In the genomic region with DNA sequence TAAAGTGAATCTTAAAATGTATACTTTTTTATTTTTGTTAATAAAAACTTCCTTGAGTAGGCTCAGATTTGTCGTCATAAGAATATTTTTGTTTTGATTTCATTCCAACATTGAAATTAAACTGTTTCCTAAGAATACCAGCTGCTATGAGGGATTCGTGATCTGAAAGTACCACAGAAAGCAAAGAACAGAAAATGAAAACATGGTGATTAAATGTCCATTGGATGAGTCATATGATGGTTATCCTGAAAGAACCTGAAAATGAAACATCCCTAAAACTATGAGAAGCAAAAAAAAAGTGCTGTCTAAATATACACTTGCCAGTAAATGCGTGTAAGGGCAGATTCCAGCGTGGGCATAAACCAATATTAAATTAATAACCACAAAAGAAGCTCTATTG, we compare ENCODE assay signal across 15 cellular contexts.
DNase-seq lines count a peak whose midpoint lies in the region; ATAC-seq, FAIRE-seq and TF ChIP-seq lines count a peak whose summit lies in the region.
"Had no signal": no experiment of that assay in that cellular context is flagged by ENCODE, and none has a peak within 500 bp of the region (broad histone marks: within the 10 kb centered on the region; RNA-seq: fewer than 3 reads in every experiment).

No MANE protein-coding gene starts in this region.

- peak; percentile 93 for FAIRE-seq in RCC 7860 (lab: Jason Lieb, UNC)
- FAIRE-seq: D721Med, GM12891 had no signal

- no peak for TF ChIP-seq POLR2A in tibial nerve (IDR thresholded peaks at IDR 0.05)

- TF ChIP-seq CTCF in tibial nerve (IDR thresholded peaks at IDR 0.05) = no peak

- intact Hi-C loops in right cardiac atrium (cut with DNase I) = no loop called here

- no peak for TF ChIP-seq EP300 in tibial nerve (IDR thresholded peaks at IDR 0.05)

- 52% methylated on average over 4 of the region's 4 CpGs for WGBS in right cardiac atrium
- 41 to 50% methylated on average over 4 of the region's 4 CpGs for WGBS in tibial nerve, 2 donors

- H3K9me3 ChIP-seq in right cardiac atrium (ENCODE audit: control insufficient read depth, low read length) = no peaks in the 10 kb centered on the region
- H3K9me3 ChIP-seq in tibial nerve = no peaks in the 10 kb centered on the region
- H3K9me3 ChIP-seq: adrenal gland, esophagus squamous epithelium had no signal

- H3K27me3 ChIP-seq in right cardiac atrium (ENCODE audit: control insufficient read depth, insufficient read depth) (no peaks in the 10 kb centered on the region), tibial nerve (no peaks in the 10 kb centered on the region)
- H3K27me3 ChIP-seq: adrenal gland, esophagus squamous epithelium had no signal

- ATAC-seq in right cardiac atrium = no peak
- ATAC-seq in GM18907 (IDR thresholded peaks at IDR 0.05; ENCODE audit: unreplicated experiment) = no peak
- no peak for ATAC-seq in GM21390 (IDR thresholded peaks at IDR 0.05; ENCODE audit: unreplicated experiment)
- ATAC-seq: stimulated activated naive CD8-positive, alpha-beta T cell treated with anti-CD3 and anti-CD28 coated beads, Interleukin-15, Interleukin-2, amounts not matched to agents 100 U/mL and 50 U/mL, for 24 hours had no signal

- H3K4me3 ChIP-seq in right cardiac atrium (ENCODE audit: low read length) = no peak overlapping the region
- peak overlapping the region in 1 of 4 donors; percentile 26 for H3K4me3 ChIP-seq in tibial nerve
- H3K4me3 ChIP-seq: adrenal gland, esophagus squamous epithelium had no signal

- DNase-seq in EH (ENCODE audit: low read depth) = peak; percentile 78
- peak; percentile 52 for DNase-seq in RCC 7860 (ENCODE audit: low spot score)
- DNase-seq in fibroblast of gingiva (ENCODE audit: low read depth) = peak; percentile 88
- DNase-seq in renal cortical epithelial cell (ENCODE audit: low read depth) = peak; percentile 80
- no peak for DNase-seq in right cardiac atrium
- no peak for DNase-seq in tibial nerve (ENCODE audit: low spot score in 2 of 2)
- DNase-seq: adrenal gland; esophagus squamous epithelium; left cardiac atrium; stimulated activated CD4-positive, alpha-beta T cell treated with anti-CD3 and anti-CD28 coated beads, Interleukin-4, amount 100 ng/mL, for 1 hour; stimulated activated naive CD8-positive, alpha-beta T cell treated with anti-CD3 and anti-CD28 coated beads, Interleukin-15, Interleukin-2, amounts not matched to agents 100 U/mL and 50 U/mL, for 24 hours had no signal

- H3K4me1 ChIP-seq in right cardiac atrium (ENCODE audit: control insufficient read depth, insufficient read depth, low read length) (no peaks in the 10 kb centered on the region), tibial nerve (no peaks in the 10 kb centered on the region)
- H3K4me1 ChIP-seq: adrenal gland had no signal

- no peaks in the 10 kb centered on the region for H3K36me3 ChIP-seq in tibial nerve
- H3K36me3 ChIP-seq: adrenal gland, esophagus squamous epithelium had no signal

- H3K27ac ChIP-seq in right cardiac atrium (ENCODE audit: low read length) = no peak overlapping the region
- H3K27ac ChIP-seq in tibial nerve = no peak overlapping the region
- H3K27ac ChIP-seq: adrenal gland, esophagus squamous epithelium had no signal

Comparison
In these comparisons a context has a peak if more than half of its experiments do, and no peak if none do; other contexts are left out.
1. DNase-seq: peak in EH (single experiment), RCC 7860 (single experiment), fibroblast of gingiva (single experiment) and renal cortical epithelial cell (single experiment); none in right cardiac atrium (0 of 3) and tibial nerve (0 of 2).